ENCODE assay signal across 1 cellular context in the genomic region with DNA sequence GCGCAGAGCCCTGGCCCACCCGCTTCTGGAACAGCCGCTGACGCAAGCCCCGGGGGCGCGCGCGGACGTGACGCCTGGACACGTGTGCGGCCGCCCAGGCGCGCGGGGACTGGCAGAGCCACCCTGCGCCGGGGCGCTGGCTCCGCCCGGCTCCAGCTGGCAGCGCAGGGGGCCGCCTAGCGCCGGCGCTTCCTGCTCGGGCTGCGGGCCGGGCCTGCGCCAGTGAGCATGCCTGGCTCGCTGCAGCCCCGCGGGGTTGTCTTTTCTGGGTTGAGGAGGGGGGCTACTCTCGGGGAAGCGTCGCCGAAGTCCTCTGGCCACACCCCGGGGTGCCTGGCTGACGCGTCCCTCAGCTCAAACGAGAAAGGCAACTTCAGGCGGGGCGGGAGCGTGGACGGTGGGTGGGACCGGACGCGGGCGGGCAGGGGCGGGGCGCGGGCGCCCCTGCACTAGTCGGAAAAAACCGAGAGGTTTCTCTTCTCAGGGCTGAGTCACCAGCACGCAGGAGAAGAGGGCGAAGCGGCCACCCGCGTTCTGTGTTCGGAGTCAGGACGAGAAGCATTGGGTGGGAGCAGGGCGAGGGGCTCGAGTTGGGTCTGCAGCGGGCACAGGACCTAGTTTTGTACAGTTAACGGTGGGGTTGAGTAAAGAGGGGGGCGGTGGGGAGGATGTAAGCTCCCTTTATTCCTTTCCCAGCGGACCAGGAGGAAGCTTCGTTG.
TF ChIP-seq lines count a peak whose summit lies in the region.

A gene with protein sequence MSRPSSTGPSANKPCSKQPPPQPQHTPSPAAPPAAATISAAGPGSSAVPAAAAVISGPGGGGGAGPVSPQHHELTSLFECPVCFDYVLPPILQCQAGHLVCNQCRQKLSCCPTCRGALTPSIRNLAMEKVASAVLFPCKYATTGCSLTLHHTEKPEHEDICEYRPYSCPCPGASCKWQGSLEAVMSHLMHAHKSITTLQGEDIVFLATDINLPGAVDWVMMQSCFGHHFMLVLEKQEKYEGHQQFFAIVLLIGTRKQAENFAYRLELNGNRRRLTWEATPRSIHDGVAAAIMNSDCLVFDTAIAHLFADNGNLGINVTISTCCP (minus strand): TSS at position 48 of the 719 bp plus-strand sequence. CDS start 320 bp downstream, outside the sequence.

TF ChIP-seq in K562, 482 proteins besides CTCF, POLR2A, EP300 and RAD21 (continued from another document and continues in another):
- TF ChIP-seq, protein P1, sequence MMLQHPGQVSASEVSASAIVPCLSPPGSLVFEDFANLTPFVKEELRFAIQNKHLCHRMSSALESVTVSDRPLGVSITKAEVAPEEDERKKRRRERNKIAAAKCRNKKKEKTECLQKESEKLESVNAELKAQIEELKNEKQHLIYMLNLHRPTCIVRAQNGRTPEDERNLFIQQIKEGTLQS (IDR thresholded peaks at IDR 0.05) = peak; percentile 64
- TF ChIP-seq, protein P1 (CRISPR knock-in tag; conservative IDR thresholded peaks at IDR 0.05) = no peak
- TF ChIP-seq HNRNPK (IDR thresholded peaks at IDR 0.05; ENCODE audit: low read depth, low read length, poor library complexity, severe bottlenecking) (no peak), ZNF778 (CRISPR knock-in tag; IDR thresholded peaks at IDR 0.05) (no peak), MTA3 (IDR thresholded peaks at IDR 0.05; ENCODE audit: borderline replicate concordance) (peak; percentile 61; the same call in 1 of the 2 replicates), DACH1 (IDR thresholded peaks at IDR 0.05; ENCODE audit: partially characterized antibody) (no peak), TRIM24 (IDR thresholded peaks at IDR 0.05) (0 out of 4 replicates have a peak, but pooled peaks of 1 of the 2 experiments have one; percentile 23), DMBX1 (CRISPR knock-in tag; IDR thresholded peaks at IDR 0.05; ENCODE audit: borderline replicate concordance) (no peak), SMC3 (conservative IDR thresholded peaks at IDR 0.05; ENCODE audit: insufficient read depth, low read depth, low read length) (no peak), L3MBTL2 (IDR thresholded peaks at IDR 0.05) (peak; percentile 66), HMGN3 (IDR thresholded peaks at IDR 0.05; ENCODE audit: borderline replicate concordance, extremely low read depth, insufficient read length, low read depth, low read length) (peak; percentile 60), ZNF589 (CRISPR knock-in tag; IDR thresholded peaks at IDR 0.05; ENCODE audit: low read depth) (no peak), RCOR1 (IDR thresholded peaks at IDR 0.05; ENCODE audit: borderline replicate concordance in 1 of 2, low read depth in 2 of 2, low read length in 2 of 2) (peak in 1 of 2 experiments; percentile 83; a peak in 2 of 4 replicates), ILF3 (IDR thresholded peaks at IDR 0.05; ENCODE audit: borderline replicate concordance) (0 out of 2 replicates have a peak, but pooled peaks have one; percentile 63), ZNF76 (CRISPR knock-in tag; IDR thresholded peaks at IDR 0.05; ENCODE audit: borderline replicate concordance) (no peak), POLR2AphosphoS5 (IDR thresholded peaks at IDR 0.05; ENCODE audit: control insufficient read depth, insufficient read depth, low read depth, low read length) (peak; percentile 67), ELF1 (tag; IDR thresholded peaks at IDR 0.05) (no peak), CBFA2T3 (IDR thresholded peaks at IDR 0.05) (no peak), CREB1 (IDR thresholded peaks at IDR 0.05) (peak; percentile 61), CREB1 (CRISPR knock-in tag; IDR thresholded peaks at IDR 0.05) (no peak; the same call in 1 of the 2 replicates), ZNF444 (CRISPR knock-in tag; IDR thresholded peaks at IDR 0.05) (no peak), CREM (IDR thresholded peaks at IDR 0.05; ENCODE audit: low read depth) (peak; percentile 79), HDAC6 (IDR thresholded peaks at IDR 0.05; ENCODE audit: low read depth, low read length) (no peak), ZNF3 (CRISPR knock-in tag; IDR thresholded peaks at IDR 0.05) (no peak), CAMTA2 (CRISPR knock-in tag; conservative IDR thresholded peaks at IDR 0.05) (no peak), MEF2D (tag; conservative IDR thresholded peaks at IDR 0.05; ENCODE audit: low read depth) (no peak), FIP1L1 (IDR thresholded peaks at IDR 0.05; ENCODE audit: low read depth, low read length, poor library complexity, severe bottlenecking) (peak; percentile 77), ZBTB1 (CRISPR knock-in tag; IDR thresholded peaks at IDR 0.05; ENCODE audit: borderline replicate concordance, low read depth) (no peak)
- TF ChIP-seq, protein P2, sequence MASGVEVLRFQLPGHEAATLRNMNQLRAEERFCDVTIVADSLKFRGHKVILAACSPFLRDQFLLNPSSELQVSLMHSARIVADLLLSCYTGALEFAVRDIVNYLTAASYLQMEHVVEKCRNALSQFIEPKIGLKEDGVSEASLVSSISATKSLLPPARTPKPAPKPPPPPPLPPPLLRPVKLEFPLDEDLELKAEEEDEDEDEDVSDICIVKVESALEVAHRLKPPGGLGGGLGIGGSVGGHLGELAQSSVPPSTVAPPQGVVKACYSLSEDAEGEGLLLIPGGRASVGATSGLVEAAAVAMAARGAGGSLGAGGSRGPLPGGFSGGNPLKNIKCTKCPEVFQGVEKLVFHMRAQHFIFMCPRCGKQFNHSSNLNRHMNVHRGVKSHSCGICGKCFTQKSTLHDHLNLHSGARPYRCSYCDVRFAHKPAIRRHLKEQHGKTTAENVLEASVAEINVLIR (CRISPR knock-in tag; IDR thresholded peaks at IDR 0.05) = 0 out of 2 replicates have a peak, but pooled peaks have one; percentile 40
- TF ChIP-seq, protein P3, sequence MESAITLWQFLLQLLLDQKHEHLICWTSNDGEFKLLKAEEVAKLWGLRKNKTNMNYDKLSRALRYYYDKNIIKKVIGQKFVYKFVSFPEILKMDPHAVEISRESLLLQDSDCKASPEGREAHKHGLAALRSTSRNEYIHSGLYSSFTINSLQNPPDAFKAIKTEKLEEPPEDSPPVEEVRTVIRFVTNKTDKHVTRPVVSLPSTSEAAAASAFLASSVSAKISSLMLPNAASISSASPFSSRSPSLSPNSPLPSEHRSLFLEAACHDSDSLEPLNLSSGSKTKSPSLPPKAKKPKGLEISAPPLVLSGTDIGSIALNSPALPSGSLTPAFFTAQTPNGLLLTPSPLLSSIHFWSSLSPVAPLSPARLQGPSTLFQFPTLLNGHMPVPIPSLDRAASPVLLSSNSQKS (CRISPR knock-in tag; IDR thresholded peaks at IDR 0.05) = no peak
- TF ChIP-seq, protein P4, sequence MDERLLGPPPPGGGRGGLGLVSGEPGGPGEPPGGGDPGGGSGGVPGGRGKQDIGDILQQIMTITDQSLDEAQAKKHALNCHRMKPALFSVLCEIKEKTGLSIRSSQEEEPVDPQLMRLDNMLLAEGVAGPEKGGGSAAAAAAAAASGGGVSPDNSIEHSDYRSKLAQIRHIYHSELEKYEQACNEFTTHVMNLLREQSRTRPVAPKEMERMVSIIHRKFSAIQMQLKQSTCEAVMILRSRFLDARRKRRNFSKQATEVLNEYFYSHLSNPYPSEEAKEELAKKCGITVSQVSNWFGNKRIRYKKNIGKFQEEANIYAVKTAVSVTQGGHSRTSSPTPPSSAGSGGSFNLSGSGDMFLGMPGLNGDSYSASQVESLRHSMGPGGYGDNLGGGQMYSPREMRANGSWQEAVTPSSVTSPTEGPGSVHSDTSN (CRISPR knock-in tag; IDR thresholded peaks at IDR 0.05; ENCODE audit: low read depth) = no peak
- TF ChIP-seq, protein P4 (tag; conservative IDR thresholded peaks at IDR 0.05; ENCODE audit: low read depth) = no peak
- TF ChIP-seq, protein P5, sequence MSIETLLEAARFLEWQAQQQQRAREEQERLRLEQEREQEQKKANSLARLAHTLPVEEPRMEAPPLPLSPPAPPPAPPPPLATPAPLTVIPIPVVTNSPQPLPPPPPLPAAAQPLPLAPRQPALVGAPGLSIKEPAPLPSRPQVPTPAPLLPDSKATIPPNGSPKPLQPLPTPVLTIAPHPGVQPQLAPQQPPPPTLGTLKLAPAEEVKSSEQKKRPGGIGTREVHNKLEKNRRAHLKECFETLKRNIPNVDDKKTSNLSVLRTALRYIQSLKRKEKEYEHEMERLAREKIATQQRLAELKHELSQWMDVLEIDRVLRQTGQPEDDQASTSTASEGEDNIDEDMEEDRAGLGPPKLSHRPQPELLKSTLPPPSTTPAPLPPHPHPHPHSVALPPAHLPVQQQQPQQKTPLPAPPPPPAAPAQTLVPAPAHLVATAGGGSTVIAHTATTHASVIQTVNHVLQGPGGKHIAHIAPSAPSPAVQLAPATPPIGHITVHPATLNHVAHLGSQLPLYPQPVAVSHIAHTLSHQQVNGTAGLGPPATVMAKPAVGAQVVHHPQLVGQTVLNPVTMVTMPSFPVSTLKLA (conservative IDR thresholded peaks at IDR 0.05) = peak; percentile 55 to 65
- TF ChIP-seq, protein P6, sequence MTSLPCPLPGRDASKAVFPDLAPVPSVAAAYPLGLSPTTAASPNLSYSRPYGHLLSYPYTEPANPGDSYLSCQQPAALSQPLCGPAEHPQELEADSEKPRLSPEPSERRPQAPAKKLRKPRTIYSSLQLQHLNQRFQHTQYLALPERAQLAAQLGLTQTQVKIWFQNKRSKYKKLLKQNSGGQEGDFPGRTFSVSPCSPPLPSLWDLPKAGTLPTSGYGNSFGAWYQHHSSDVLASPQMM (CRISPR knock-in tag; IDR thresholded peaks at IDR 0.05) = no peak
- TF ChIP-seq, protein P7, sequence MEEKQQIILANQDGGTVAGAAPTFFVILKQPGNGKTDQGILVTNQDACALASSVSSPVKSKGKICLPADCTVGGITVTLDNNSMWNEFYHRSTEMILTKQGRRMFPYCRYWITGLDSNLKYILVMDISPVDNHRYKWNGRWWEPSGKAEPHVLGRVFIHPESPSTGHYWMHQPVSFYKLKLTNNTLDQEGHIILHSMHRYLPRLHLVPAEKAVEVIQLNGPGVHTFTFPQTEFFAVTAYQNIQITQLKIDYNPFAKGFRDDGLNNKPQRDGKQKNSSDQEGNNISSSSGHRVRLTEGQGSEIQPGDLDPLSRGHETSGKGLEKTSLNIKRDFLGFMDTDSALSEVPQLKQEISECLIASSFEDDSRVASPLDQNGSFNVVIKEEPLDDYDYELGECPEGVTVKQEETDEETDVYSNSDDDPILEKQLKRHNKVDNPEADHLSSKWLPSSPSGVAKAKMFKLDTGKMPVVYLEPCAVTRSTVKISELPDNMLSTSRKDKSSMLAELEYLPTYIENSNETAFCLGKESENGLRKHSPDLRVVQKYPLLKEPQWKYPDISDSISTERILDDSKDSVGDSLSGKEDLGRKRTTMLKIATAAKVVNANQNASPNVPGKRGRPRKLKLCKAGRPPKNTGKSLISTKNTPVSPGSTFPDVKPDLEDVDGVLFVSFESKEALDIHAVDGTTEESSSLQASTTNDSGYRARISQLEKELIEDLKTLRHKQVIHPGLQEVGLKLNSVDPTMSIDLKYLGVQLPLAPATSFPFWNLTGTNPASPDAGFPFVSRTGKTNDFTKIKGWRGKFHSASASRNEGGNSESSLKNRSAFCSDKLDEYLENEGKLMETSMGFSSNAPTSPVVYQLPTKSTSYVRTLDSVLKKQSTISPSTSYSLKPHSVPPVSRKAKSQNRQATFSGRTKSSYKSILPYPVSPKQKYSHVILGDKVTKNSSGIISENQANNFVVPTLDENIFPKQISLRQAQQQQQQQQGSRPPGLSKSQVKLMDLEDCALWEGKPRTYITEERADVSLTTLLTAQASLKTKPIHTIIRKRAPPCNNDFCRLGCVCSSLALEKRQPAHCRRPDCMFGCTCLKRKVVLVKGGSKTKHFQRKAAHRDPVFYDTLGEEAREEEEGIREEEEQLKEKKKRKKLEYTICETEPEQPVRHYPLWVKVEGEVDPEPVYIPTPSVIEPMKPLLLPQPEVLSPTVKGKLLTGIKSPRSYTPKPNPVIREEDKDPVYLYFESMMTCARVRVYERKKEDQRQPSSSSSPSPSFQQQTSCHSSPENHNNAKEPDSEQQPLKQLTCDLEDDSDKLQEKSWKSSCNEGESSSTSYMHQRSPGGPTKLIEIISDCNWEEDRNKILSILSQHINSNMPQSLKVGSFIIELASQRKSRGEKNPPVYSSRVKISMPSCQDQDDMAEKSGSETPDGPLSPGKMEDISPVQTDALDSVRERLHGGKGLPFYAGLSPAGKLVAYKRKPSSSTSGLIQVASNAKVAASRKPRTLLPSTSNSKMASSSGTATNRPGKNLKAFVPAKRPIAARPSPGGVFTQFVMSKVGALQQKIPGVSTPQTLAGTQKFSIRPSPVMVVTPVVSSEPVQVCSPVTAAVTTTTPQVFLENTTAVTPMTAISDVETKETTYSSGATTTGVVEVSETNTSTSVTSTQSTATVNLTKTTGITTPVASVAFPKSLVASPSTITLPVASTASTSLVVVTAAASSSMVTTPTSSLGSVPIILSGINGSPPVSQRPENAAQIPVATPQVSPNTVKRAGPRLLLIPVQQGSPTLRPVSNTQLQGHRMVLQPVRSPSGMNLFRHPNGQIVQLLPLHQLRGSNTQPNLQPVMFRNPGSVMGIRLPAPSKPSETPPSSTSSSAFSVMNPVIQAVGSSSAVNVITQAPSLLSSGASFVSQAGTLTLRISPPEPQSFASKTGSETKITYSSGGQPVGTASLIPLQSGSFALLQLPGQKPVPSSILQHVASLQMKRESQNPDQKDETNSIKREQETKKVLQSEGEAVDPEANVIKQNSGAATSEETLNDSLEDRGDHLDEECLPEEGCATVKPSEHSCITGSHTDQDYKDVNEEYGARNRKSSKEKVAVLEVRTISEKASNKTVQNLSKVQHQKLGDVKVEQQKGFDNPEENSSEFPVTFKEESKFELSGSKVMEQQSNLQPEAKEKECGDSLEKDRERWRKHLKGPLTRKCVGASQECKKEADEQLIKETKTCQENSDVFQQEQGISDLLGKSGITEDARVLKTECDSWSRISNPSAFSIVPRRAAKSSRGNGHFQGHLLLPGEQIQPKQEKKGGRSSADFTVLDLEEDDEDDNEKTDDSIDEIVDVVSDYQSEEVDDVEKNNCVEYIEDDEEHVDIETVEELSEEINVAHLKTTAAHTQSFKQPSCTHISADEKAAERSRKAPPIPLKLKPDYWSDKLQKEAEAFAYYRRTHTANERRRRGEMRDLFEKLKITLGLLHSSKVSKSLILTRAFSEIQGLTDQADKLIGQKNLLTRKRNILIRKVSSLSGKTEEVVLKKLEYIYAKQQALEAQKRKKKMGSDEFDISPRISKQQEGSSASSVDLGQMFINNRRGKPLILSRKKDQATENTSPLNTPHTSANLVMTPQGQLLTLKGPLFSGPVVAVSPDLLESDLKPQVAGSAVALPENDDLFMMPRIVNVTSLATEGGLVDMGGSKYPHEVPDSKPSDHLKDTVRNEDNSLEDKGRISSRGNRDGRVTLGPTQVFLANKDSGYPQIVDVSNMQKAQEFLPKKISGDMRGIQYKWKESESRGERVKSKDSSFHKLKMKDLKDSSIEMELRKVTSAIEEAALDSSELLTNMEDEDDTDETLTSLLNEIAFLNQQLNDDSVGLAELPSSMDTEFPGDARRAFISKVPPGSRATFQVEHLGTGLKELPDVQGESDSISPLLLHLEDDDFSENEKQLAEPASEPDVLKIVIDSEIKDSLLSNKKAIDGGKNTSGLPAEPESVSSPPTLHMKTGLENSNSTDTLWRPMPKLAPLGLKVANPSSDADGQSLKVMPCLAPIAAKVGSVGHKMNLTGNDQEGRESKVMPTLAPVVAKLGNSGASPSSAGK (IDR thresholded peaks at IDR 0.05) = no peak; the same call in 1 of the 2 replicates
